Comparison of ENCODE assay signal across 1 cellular context in the genomic region with DNA sequence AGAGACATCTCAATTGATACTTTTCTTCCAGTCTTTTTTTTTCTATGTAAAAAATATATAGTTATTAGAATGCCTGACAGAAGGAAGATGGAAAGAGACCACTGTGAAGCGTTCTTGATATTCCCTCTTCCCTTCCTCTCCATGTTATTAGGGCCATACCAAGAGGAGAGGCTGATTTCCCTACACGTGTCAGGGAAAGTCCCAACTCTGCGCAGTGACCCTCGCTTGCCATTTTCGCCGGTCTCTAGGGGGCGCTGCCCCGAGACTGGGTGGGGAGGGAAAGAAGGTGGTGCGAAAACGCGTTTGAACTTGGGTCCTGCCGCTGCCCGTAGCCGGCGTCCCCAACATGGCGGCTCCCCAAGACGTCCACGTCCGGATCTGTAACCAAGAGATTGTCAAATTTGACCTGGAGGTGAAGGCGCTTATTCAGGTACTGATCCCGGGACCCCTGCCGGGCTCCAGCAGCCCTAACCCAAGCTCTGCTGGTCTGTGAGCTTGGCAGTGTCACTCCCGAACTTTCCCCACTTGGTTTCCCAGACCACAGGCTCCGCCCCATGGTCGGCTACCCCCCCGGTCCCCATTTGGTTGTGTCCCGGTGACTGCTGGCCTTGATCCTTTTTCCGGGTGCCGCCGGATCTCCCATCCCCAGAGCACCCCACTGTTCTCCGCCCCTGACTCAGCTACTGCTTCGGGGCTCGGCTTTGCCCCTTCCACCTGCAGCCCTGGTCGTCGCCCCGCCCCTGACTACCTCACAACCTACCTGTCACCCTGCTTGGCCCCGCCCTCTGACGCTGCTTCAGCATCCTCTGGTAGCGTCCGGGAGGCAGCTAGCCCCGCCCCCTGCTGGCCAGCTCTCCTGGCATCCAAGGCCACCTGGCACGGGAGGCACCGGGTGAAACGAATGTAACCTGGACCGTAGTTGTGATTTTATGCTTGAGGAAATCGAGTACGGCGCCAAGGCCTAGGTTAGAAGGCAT.
TF ChIP-seq lines count a peak whose summit lies in the region.

A gene with protein sequence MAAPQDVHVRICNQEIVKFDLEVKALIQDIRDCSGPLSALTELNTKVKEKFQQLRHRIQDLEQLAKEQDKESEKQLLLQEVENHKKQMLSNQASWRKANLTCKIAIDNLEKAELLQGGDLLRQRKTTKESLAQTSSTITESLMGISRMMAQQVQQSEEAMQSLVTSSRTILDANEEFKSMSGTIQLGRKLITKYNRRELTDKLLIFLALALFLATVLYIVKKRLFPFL (plus strand): TSS at position 332 of the 977 bp plus-strand sequence. CDS start 15 bp downstream, at position 347.

TF ChIP-seq in K562, 482 proteins besides CTCF, POLR2A, EP300 and RAD21 (continued from another document and continues in another):
- TF ChIP-seq, protein P1, sequence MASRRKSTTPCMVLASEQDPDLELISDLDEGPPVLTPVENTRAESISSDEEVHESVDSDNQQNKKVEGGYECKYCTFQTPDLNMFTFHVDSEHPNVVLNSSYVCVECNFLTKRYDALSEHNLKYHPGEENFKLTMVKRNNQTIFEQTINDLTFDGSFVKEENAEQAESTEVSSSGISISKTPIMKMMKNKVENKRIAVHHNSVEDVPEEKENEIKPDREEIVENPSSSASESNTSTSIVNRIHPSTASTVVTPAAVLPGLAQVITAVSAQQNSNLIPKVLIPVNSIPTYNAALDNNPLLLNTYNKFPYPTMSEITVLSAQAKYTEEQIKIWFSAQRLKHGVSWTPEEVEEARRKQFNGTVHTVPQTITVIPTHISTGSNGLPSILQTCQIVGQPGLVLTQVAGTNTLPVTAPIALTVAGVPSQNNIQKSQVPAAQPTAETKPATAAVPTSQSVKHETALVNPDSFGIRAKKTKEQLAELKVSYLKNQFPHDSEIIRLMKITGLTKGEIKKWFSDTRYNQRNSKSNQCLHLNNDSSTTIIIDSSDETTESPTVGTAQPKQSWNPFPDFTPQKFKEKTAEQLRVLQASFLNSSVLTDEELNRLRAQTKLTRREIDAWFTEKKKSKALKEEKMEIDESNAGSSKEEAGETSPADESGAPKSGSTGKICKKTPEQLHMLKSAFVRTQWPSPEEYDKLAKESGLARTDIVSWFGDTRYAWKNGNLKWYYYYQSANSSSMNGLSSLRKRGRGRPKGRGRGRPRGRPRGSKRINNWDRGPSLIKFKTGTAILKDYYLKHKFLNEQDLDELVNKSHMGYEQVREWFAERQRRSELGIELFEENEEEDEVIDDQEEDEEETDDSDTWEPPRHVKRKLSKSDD (conservative IDR thresholded peaks at IDR 0.05; ENCODE audit: low read length), result peak; percentile 99
- no peak for TF ChIP-seq ESRRB (CRISPR knock-in tag; IDR thresholded peaks at IDR 0.05; ENCODE audit: borderline replicate concordance)
- TF ChIP-seq, protein P2, sequence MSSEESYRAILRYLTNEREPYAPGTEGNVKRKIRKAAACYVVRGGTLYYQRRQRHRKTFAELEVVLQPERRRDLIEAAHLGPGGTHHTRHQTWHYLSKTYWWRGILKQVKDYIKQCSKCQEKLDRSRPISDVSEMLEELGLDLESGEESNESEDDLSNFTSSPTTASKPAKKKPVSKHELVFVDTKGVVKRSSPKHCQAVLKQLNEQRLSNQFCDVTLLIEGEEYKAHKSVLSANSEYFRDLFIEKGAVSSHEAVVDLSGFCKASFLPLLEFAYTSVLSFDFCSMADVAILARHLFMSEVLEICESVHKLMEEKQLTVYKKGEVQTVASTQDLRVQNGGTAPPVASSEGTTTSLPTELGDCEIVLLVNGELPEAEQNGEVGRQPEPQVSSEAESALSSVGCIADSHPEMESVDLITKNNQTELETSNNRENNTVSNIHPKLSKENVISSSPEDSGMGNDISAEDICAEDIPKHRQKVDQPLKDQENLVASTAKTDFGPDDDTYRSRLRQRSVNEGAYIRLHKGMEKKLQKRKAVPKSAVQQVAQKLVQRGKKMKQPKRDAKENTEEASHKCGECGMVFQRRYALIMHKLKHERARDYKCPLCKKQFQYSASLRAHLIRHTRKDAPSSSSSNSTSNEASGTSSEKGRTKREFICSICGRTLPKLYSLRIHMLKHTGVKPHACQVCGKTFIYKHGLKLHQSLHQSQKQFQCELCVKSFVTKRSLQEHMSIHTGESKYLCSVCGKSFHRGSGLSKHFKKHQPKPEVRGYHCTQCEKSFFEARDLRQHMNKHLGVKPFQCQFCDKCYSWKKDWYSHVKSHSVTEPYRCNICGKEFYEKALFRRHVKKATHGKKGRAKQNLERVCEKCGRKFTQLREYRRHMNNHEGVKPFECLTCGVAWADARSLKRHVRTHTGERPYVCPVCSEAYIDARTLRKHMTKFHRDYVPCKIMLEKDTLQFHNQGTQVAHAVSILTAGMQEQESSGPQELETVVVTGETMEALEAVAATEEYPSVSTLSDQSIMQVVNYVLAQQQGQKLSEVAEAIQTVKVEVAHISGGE (CRISPR knock-in tag; IDR thresholded peaks at IDR 0.05), result peak in 1 of 3 experiments; percentile 79; a peak in 3 of 6 replicates
- TF ChIP-seq HDAC1 (IDR thresholded peaks at IDR 0.05), result peak in 1 of 2 experiments; percentile 90; a peak in 2 of 4 replicates
- TF ChIP-seq, protein P3, sequence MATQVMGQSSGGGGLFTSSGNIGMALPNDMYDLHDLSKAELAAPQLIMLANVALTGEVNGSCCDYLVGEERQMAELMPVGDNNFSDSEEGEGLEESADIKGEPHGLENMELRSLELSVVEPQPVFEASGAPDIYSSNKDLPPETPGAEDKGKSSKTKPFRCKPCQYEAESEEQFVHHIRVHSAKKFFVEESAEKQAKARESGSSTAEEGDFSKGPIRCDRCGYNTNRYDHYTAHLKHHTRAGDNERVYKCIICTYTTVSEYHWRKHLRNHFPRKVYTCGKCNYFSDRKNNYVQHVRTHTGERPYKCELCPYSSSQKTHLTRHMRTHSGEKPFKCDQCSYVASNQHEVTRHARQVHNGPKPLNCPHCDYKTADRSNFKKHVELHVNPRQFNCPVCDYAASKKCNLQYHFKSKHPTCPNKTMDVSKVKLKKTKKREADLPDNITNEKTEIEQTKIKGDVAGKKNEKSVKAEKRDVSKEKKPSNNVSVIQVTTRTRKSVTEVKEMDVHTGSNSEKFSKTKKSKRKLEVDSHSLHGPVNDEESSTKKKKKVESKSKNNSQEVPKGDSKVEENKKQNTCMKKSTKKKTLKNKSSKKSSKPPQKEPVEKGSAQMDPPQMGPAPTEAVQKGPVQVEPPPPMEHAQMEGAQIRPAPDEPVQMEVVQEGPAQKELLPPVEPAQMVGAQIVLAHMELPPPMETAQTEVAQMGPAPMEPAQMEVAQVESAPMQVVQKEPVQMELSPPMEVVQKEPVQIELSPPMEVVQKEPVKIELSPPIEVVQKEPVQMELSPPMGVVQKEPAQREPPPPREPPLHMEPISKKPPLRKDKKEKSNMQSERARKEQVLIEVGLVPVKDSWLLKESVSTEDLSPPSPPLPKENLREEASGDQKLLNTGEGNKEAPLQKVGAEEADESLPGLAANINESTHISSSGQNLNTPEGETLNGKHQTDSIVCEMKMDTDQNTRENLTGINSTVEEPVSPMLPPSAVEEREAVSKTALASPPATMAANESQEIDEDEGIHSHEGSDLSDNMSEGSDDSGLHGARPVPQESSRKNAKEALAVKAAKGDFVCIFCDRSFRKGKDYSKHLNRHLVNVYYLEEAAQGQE (CRISPR knock-in tag; IDR thresholded peaks at IDR 0.05; ENCODE audit: low read depth), result 0 out of 2 replicates have a peak, but pooled peaks have one; percentile 43
- no peak for TF ChIP-seq HNRNPLL (IDR thresholded peaks at IDR 0.05; ENCODE audit: low read depth, low read length, poor library complexity, severe bottlenecking)
- TF ChIP-seq, protein P4, sequence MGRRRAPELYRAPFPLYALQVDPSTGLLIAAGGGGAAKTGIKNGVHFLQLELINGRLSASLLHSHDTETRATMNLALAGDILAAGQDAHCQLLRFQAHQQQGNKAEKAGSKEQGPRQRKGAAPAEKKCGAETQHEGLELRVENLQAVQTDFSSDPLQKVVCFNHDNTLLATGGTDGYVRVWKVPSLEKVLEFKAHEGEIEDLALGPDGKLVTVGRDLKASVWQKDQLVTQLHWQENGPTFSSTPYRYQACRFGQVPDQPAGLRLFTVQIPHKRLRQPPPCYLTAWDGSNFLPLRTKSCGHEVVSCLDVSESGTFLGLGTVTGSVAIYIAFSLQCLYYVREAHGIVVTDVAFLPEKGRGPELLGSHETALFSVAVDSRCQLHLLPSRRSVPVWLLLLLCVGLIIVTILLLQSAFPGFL (CRISPR knock-in tag; IDR thresholded peaks at IDR 0.05), result no peak
- no peak for TF ChIP-seq KHSRP (IDR thresholded peaks at IDR 0.05)
- no peak for TF ChIP-seq ZNF561 (CRISPR knock-in tag; conservative IDR thresholded peaks at IDR 0.05)
- TF ChIP-seq KDM1A (IDR thresholded peaks at IDR 0.05), result peak; percentile 20 to 79; a peak in 3 of 4 replicates
- TF ChIP-seq NR4A1 (CRISPR knock-in tag; IDR thresholded peaks at IDR 0.05), result no peak
- no peak for TF ChIP-seq NR4A1 (tag; IDR thresholded peaks at IDR 0.05)
- TF ChIP-seq, protein P5, sequence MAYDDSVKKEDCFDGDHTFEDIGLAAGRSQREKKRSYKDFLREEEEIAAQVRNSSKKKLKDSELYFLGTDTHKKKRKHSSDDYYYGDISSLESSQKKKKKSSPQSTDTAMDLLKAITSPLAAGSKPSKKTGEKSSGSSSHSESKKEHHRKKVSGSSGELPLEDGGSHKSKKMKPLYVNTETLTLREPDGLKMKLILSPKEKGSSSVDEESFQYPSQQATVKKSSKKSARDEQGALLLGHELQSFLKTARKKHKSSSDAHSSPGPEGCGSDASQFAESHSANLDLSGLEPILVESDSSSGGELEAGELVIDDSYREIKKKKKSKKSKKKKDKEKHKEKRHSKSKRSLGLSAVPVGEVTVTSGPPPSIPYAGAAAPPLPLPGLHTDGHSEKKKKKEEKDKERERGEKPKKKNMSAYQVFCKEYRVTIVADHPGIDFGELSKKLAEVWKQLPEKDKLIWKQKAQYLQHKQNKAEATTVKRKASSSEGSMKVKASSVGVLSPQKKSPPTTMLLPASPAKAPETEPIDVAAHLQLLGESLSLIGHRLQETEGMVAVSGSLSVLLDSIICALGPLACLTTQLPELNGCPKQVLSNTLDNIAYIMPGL (CRISPR knock-in tag; IDR thresholded peaks at IDR 0.05), result peak; percentile 49; the same call in 1 of the 2 replicates
- peak; percentile 86 to 98 (median 98) for TF ChIP-seq YY1 (IDR thresholded peaks at IDR 0.05; ENCODE audit: borderline replicate concordance in 1 of 3, control insufficient read depth in 1 of 3, extremely low read depth in 1 of 3, insufficient read depth in 3 of 3, insufficient read length in 1 of 3, insufficient replicate concordance in 2 of 3, low read depth in 1 of 3, low read length in 2 of 3)
- no peak for TF ChIP-seq TCFL5 (CRISPR knock-in tag; conservative IDR thresholded peaks at IDR 0.05)
- no peak for TF ChIP-seq ZSCAN29 (IDR thresholded peaks at IDR 0.05)
- no peak for TF ChIP-seq MTA2 (IDR thresholded peaks at IDR 0.05; ENCODE audit: low read depth)
- no peak for TF ChIP-seq SRSF3 (IDR thresholded peaks at IDR 0.05; ENCODE audit: insufficient read depth, low read length)
- no peak for TF ChIP-seq ZNF695 (CRISPR knock-in tag; IDR thresholded peaks at IDR 0.05)
- no peak for TF ChIP-seq HMG20A (CRISPR knock-in tag; conservative IDR thresholded peaks at IDR 0.05)
- TF ChIP-seq ZNF586 (CRISPR knock-in tag; conservative IDR thresholded peaks at IDR 0.05), result no peak
- TF ChIP-seq CBX1 (IDR thresholded peaks at IDR 0.05; ENCODE audit: low read depth), result no peak
- TF ChIP-seq CREM (IDR thresholded peaks at IDR 0.05; ENCODE audit: low read depth), result peak; percentile 87
- peak; percentile 15; the same call in 1 of the 2 replicates for TF ChIP-seq ZNF263 (CRISPR knock-in tag; IDR thresholded peaks at IDR 0.05; ENCODE audit: borderline replicate concordance)
- no peak for TF ChIP-seq CHCHD3 (CRISPR knock-in tag; IDR thresholded peaks at IDR 0.05)
- TF ChIP-seq, protein P6, sequence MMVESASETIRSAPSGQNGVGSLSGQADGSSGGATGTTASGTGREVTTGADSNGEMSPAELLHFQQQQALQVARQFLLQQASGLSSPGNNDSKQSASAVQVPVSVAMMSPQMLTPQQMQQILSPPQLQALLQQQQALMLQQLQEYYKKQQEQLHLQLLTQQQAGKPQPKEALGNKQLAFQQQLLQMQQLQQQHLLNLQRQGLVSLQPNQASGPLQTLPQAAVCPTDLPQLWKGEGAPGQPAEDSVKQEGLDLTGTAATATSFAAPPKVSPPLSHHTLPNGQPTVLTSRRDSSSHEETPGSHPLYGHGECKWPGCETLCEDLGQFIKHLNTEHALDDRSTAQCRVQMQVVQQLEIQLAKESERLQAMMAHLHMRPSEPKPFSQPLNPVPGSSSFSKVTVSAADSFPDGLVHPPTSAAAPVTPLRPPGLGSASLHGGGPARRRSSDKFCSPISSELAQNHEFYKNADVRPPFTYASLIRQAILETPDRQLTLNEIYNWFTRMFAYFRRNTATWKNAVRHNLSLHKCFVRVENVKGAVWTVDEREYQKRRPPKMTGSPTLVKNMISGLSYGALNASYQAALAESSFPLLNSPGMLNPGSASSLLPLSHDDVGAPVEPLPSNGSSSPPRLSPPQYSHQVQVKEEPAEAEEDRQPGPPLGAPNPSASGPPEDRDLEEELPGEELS (CRISPR knock-in tag; IDR thresholded peaks at IDR 0.05; ENCODE audit: borderline replicate concordance), result 0 out of 2 replicates have a peak, but pooled peaks have one; percentile 62
- peak; percentile 71 for TF ChIP-seq ESRRA (IDR thresholded peaks at IDR 0.05; ENCODE audit: borderline replicate concordance, low read depth)
- TF ChIP-seq STAG1 (CRISPR knock-in tag; IDR thresholded peaks at IDR 0.05; ENCODE audit: borderline replicate concordance), result 0 out of 2 replicates have a peak, but pooled peaks have one; percentile 49
- peak; percentile 77 to 83 for TF ChIP-seq NRF1 (conservative IDR thresholded peaks at IDR 0.05 in 1 of 2, IDR thresholded peaks at IDR 0.05 in 1 of 2)
- TF ChIP-seq ZNF384 (IDR thresholded peaks at IDR 0.05; ENCODE audit: low read depth, low read length), result peak; percentile 21; the same call in 1 of the 2 replicates
- TF ChIP-seq ZFX (CRISPR knock-in tag; IDR thresholded peaks at IDR 0.05), result no peak
- TF ChIP-seq ZNF212 (CRISPR knock-in tag; IDR thresholded peaks at IDR 0.05), result no peak
- no peak for TF ChIP-seq ZNF778 (CRISPR knock-in tag; IDR thresholded peaks at IDR 0.05)
- TF ChIP-seq ZNF644 (tag; IDR thresholded peaks at IDR 0.05; ENCODE audit: low read depth), result no peak
- TF ChIP-seq SRF (CRISPR knock-in tag; IDR thresholded peaks at IDR 0.05), result 0 out of 4 replicates have a peak, but pooled peaks of 1 of the 2 experiments have one; percentile 28
- TF ChIP-seq, protein P7, sequence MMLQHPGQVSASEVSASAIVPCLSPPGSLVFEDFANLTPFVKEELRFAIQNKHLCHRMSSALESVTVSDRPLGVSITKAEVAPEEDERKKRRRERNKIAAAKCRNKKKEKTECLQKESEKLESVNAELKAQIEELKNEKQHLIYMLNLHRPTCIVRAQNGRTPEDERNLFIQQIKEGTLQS (IDR thresholded peaks at IDR 0.05), result no peak
- TF ChIP-seq, protein P7 (CRISPR knock-in tag; conservative IDR thresholded peaks at IDR 0.05), result 0 out of 2 replicates have a peak, but pooled peaks have one; percentile 63
- no peak for TF ChIP-seq EWSR1 (IDR thresholded peaks at IDR 0.05; ENCODE audit: borderline replicate concordance, low read depth, partially characterized antibody)
- TF ChIP-seq NCOA6 (IDR thresholded peaks at IDR 0.05), result no peak
